In the genomic region with DNA sequence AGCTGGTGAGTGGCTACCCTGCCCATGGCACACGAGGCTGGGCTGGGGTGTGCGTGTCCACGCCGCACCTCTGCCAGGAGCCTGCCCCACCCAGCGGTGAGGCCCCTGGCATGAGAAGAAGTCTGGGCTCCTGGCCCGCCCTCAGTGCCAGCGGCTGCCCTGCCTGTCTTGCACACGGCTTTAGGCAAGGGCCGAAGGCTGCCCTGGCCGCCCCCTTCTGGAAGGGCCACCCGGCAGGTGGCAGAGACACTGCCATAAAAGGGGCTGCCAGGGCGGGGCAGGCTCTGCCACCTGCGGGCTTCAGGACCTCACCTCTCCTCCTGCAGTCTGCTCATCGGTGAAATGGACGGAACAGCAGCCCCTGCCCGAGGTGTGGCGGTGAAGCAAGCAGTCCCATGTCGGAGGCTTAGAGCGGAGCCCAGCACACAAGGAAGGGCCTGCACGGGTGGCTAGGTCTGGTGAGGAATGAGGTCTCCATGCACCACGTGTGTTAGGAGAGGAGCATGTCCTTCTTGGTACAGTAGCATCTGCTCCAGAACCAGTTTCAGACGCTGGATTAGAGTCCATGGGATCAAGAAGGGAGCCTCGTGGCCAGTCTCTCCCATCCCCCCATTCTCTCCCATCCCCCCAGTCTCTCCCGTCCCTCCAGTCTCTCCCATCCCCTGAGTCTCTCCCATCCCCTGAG, we compare ENCODE assay signal across 1 cellular context.
TF ChIP-seq lines count a peak whose summit lies in the region.

No MANE protein-coding gene starts in this region.

TF ChIP-seq in A549, 52 proteins besides CTCF, POLR2A, EP300 and RAD21:
- no peak for TF ChIP-seq FOSB (CRISPR knock-in tag; IDR thresholded peaks at IDR 0.05)
- TF ChIP-seq KDM5A (IDR thresholded peaks at IDR 0.05), result no peak
- no peak for TF ChIP-seq USF2 (IDR thresholded peaks at IDR 0.05)
- no peak for TF ChIP-seq FOSL2 (IDR thresholded peaks at IDR 0.05)
- TF ChIP-seq FOSL2 (CRISPR knock-in tag; IDR thresholded peaks at IDR 0.05), result no peak
- TF ChIP-seq ZFP36 (IDR thresholded peaks at IDR 0.05; ENCODE audit: borderline replicate concordance, partially characterized antibody), result no peak
- TF ChIP-seq RCOR1 (IDR thresholded peaks at IDR 0.05; ENCODE audit: low read depth, low read length), result no peak
- TF ChIP-seq HES2 (IDR thresholded peaks at IDR 0.05), result no peak
- no peak for TF ChIP-seq EHMT2 (IDR thresholded peaks at IDR 0.05; ENCODE audit: low read depth)
- TF ChIP-seq ELK1 (IDR thresholded peaks at IDR 0.05; ENCODE audit: low read depth, low read length), result no peak
- TF ChIP-seq MYC (IDR thresholded peaks at IDR 0.05; ENCODE audit: borderline replicate concordance, low read length), result no peak
- no peak for TF ChIP-seq POLR2AphosphoS2 (conservative IDR thresholded peaks at IDR 0.05; ENCODE audit: low read length)
- TF ChIP-seq, protein P1, sequence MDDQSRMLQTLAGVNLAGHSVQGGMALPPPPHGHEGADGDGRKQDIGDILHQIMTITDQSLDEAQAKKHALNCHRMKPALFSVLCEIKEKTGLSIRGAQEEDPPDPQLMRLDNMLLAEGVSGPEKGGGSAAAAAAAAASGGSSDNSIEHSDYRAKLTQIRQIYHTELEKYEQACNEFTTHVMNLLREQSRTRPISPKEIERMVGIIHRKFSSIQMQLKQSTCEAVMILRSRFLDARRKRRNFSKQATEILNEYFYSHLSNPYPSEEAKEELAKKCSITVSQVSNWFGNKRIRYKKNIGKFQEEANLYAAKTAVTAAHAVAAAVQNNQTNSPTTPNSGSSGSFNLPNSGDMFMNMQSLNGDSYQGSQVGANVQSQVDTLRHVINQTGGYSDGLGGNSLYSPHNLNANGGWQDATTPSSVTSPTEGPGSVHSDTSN (IDR thresholded peaks at IDR 0.05), result no peak
- no peak for TF ChIP-seq CHD2 (IDR thresholded peaks at IDR 0.05; ENCODE audit: low read length, partially characterized antibody)
- no peak for TF ChIP-seq RFX5 (IDR thresholded peaks at IDR 0.05)
- TF ChIP-seq ZC3H11A (IDR thresholded peaks at IDR 0.05), result no peak
- no peak for TF ChIP-seq TP53 (CRISPR knock-in tag; IDR thresholded peaks at IDR 0.05)
TF ChIP-seq in A549: peak in this region for 0.
